ENCODE assay signal across 9 cellular contexts in genomic region chr2:134234535-134234934, GRCh38. TPM values are rescaled to one million over a fixed set of nuclear protein-coding genes. Genes with fewer than 3 reads are reported as not detected.
DNase-seq lines count a peak whose midpoint lies in the region; ATAC-seq and TF ChIP-seq lines count a peak whose summit lies in the region.
"Had no signal": no experiment of that assay in that cellular context is flagged by ENCODE, and none has a peak within 500 bp of the region (broad histone marks: within the 10 kb centered on the region; RNA-seq: fewer than 3 reads in every experiment).

No MANE protein-coding gene starts in this region.

- no peak for DNase-seq in stimulated activated naive CD8-positive, alpha-beta T cell treated with anti-CD3 and anti-CD28 coated beads, Interleukin-15, Interleukin-2, amounts not matched to agents 100 U/mL and 50 U/mL, for 24 hours
- DNase-seq in T-cell = no peak
- no peak for DNase-seq in immature natural killer cell
- no peak for DNase-seq in SHP77 (lab: John Stamatoyannopoulos, UW)
- no peak for DNase-seq in cortex of kidney (lab: John Stamatoyannopoulos, UW)
- no peak for DNase-seq in GM10248 (ENCODE audit: extremely low spot score)
- DNase-seq: T-helper 9 cell had no signal

- TF ChIP-seq CTCF in GM10248 (IDR thresholded peaks at IDR 0.05; ENCODE audit: control extremely low read depth, extremely low read depth, low read depth, missing control alignments) = no peak

- POLR2A ChIA-PET in T-cell (lab: Charles Lee) = interaction anchor here in 1 of 2 donors (0.5 to 0.7 kb wide), 2 partner anchors 22 to 41 kb away, joined by 4 to 14 read pairs; no protein-coding TSS in a partner anchor
- POLR2A ChIA-PET in GM10248 (lab: Yijun Ruan, JAX) = interaction anchor here (0.7 kb wide), 1 partner anchor 64 kb away, joined by 3 read pairs; no protein-coding TSS in a partner anchor

- H3K4me1 Mint-ChIP-seq in stimulated activated naive CD8-positive, alpha-beta T cell treated with anti-CD3 and anti-CD28 coated beads, Interleukin-15, Interleukin-2, amounts not matched to agents 100 ng/mL and 50 ng/mL, for 24 hours (ENCODE audit: low read depth) = peaks cover 88% of the 10 kb centered on the region
- H3K4me1 Mint-ChIP-seq in T-cell = peaks cover 78 to 89% (median 88%) of the 10 kb centered on the region in 3 donors
- H3K4me1 Mint-ChIP-seq in immature natural killer cell = peaks cover 81 to 82% of the 10 kb centered on the region in 2 donors

- CTCF ChIA-PET in T-cell (lab: Charles Lee) (interaction anchor here in 1 of 2 donors (0.6 to 2.8 kb wide), 4 partner anchors 9 to 116 kb away, joined by 3 to 16 read pairs (median 3); no protein-coding TSS in a partner anchor), GM10248 (lab: Yijun Ruan, JAX) (interaction anchor here (1.2 to 13.2 kb wide), 9 partner anchors 8 to 178 kb away, joined by 3 to 126 read pairs (median 9); partner anchors contain the start of gene MGAT5)

- no peaks in the 10 kb centered on the region for H3K27me3 Mint-ChIP-seq in stimulated activated naive CD8-positive, alpha-beta T cell treated with anti-CD3 and anti-CD28 coated beads, Interleukin-15, Interleukin-2, amounts not matched to agents 100 ng/mL and 50 ng/mL, for 24 hours
- no peaks in the 10 kb centered on the region for H3K27me3 Mint-ChIP-seq in T-cell
- H3K27me3 Mint-ChIP-seq in immature natural killer cell (ENCODE audit: low read depth in 3 of 3) = peaks cover 0 to 2% (median 1%) of the 10 kb centered on the region in 3 donors

- peaks cover 7% of the 10 kb centered on the region for H3K36me3 Mint-ChIP-seq in stimulated activated naive CD8-positive, alpha-beta T cell treated with anti-CD3 and anti-CD28 coated beads, Interleukin-15, Interleukin-2, amounts not matched to agents 100 ng/mL and 50 ng/mL, for 24 hours (ENCODE audit: low read depth)
- H3K36me3 Mint-ChIP-seq in T-cell (no peaks in the 10 kb centered on the region), immature natural killer cell (peaks cover 0 to 4% (median 3%) of the 10 kb centered on the region in 3 donors)

- peak overlapping the region; percentile 86 for H3K27ac Mint-ChIP-seq in stimulated activated naive CD8-positive, alpha-beta T cell treated with anti-CD3 and anti-CD28 coated beads, Interleukin-15, Interleukin-2, amounts not matched to agents 100 ng/mL and 50 ng/mL, for 24 hours
- H3K27ac Mint-ChIP-seq in T-cell = peak overlapping the region; percentile 89 to 93
- H3K27ac Mint-ChIP-seq in immature natural killer cell = peak overlapping the region; percentile 71 to 89 (median 86)

- no peak for ATAC-seq in stimulated activated naive CD8-positive, alpha-beta T cell treated with anti-CD3 and anti-CD28 coated beads, Interleukin-15, Interleukin-2, amounts not matched to agents 100 U/mL and 50 U/mL, for 24 hours
- ATAC-seq in T-cell (replicated peaks in 1 of 4) = no peak
- ATAC-seq in GM21825 (IDR thresholded peaks at IDR 0.05; ENCODE audit: unreplicated experiment) = no peak

- H3K4me3 Mint-ChIP-seq in stimulated activated naive CD8-positive, alpha-beta T cell treated with anti-CD3 and anti-CD28 coated beads, Interleukin-15, Interleukin-2, amounts not matched to agents 100 ng/mL and 50 ng/mL, for 24 hours = no peak overlapping the region
- H3K4me3 Mint-ChIP-seq in T-cell (peak overlapping the region in 1 of 3 donors; percentile 32), immature natural killer cell (peak overlapping the region in 4 of 5 donors; percentile 59 to 73 (median 71))

- peaks cover 8% of the 10 kb centered on the region for H3K9me3 Mint-ChIP-seq in stimulated activated naive CD8-positive, alpha-beta T cell treated with anti-CD3 and anti-CD28 coated beads, Interleukin-15, Interleukin-2, amounts not matched to agents 100 ng/mL and 50 ng/mL, for 24 hours
- H3K9me3 Mint-ChIP-seq in T-cell = peaks cover 0 to 2% (median 0%) of the 10 kb centered on the region in 3 donors
- no peaks in the 10 kb centered on the region for H3K9me3 Mint-ChIP-seq in immature natural killer cell

RNA-seq across cellular contexts. Expression of gene MGAT5, which starts 19.3 kb away (rescaled TPM):
- 10 to 100 TPM; 61.1 to 94.9 (median 81.8) TPM for total RNA-seq in T-cell
- 1 to 10 TPM; 2.2 to 7.3 (median 4.0) TPM for polyA plus RNA-seq in immature natural killer cell
